ENCODE assay signal across 8 cellular contexts in the genomic region with DNA sequence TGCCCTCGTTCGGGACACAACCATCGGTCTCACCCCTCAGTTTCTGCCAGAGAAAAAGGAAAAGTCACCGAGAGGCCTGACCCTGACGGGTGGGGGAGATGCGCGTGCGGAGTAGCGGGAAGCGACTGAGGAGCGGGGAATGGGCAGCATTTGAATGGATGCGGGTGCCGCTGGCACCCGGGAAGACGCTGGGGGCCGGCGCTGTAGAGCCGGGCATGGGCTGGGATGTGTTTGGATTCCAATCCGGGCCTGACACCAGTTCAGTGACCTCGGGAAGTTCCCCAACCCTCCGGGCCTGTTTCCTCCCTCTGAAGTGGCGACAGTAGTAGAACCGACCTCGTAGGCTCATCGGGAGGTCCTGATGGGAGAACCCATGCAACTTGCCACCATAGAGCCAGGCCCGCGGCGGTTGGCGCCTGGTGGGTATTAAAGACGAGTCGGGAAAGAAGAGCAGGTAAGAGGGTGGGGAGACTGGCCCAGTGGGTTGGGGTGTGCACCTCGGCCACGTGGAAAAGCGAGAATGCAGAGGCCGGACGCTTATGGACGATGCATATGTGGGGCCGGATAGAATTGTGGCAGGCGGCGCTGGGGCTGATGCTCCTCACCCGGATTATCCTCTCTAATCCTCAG. TPM values are rescaled to one million over a fixed set of nuclear protein-coding genes. Genes with fewer than 3 reads are reported as not detected.
DNase-seq lines count a peak whose midpoint lies in the region; ATAC-seq lines count a peak whose summit lies in the region.

No MANE protein-coding gene starts in this region.

- no peaks in the 10 kb centered on the region for H3K9me3 ChIP-seq in CD4-positive, alpha-beta memory T cell (ENCODE audit: control insufficient read depth in 1 of 2, low read length in 2 of 2)
- H3K9me3 ChIP-seq in right cardiac atrium (ENCODE audit: control insufficient read depth, low read length), result no peaks in the 10 kb centered on the region

- H3K27ac Mint-ChIP-seq in CD4-positive, alpha-beta memory T cell, result peak overlapping the region; percentile 68 to 98 (median 92)
- H3K27ac Mint-ChIP-seq in activated naive CD4-positive, alpha-beta T cell treated with anti-CD3 and anti-CD28 coated beads, Interleukin-2, amount 50 U/mL, for 72 hours, result peak overlapping the region; percentile 95 to 99

- H3K36me3 ChIP-seq in CD4-positive, alpha-beta memory T cell (ENCODE audit: insufficient read depth, low read length), result no peaks in the 10 kb centered on the region

- no peaks in the 10 kb centered on the region for H3K27me3 Mint-ChIP-seq in CD4-positive, alpha-beta memory T cell

- peaks cover 34% of the 10 kb centered on the region for H3K4me1 ChIP-seq in CD4-positive, alpha-beta memory T cell (ENCODE audit: insufficient read depth, low read length)
- peaks cover 3% of the 10 kb centered on the region for H3K4me1 ChIP-seq in right cardiac atrium (ENCODE audit: control insufficient read depth, insufficient read depth, low read length)

- no peaks in the 10 kb centered on the region for H3K9me3 Mint-ChIP-seq in CD4-positive, alpha-beta memory T cell
- H3K9me3 Mint-ChIP-seq in activated naive CD4-positive, alpha-beta T cell treated with anti-CD3 and anti-CD28 coated beads, Interleukin-2, amount 50 U/mL, for 72 hours, result peaks cover 0 to 4% of the 10 kb centered on the region in 2 donors

- intact Hi-C loops in CD4-positive, alpha-beta memory T cell (cut with micrococcal nuclease), result loop anchor here (1.0 to 10.0 kb wide), 6 partner anchors 116 to 1556 kb away; a partner anchor contains a TSS
- intact Hi-C loops in right cardiac atrium (cut with DNase I), result no loop called here

- 1% methylated on average over 41 of the region's 41 CpGs for WGBS in right cardiac atrium

- H3K27ac ChIP-seq in CD4-positive, alpha-beta memory T cell (ENCODE audit: low read depth, low read length), result peak overlapping the region; percentile 80
- peak overlapping the region; percentile 83 for H3K27ac ChIP-seq in right cardiac atrium (ENCODE audit: low read length)

- H3K27me3 ChIP-seq in CD4-positive, alpha-beta memory T cell (ENCODE audit: insufficient read depth, low read length), result no peaks in the 10 kb centered on the region
- H3K27me3 ChIP-seq in right cardiac atrium (ENCODE audit: control insufficient read depth, insufficient read depth), result no peaks in the 10 kb centered on the region

- peak overlapping the region; percentile 76 to 99 (median 97) for H3K4me3 Mint-ChIP-seq in CD4-positive, alpha-beta memory T cell

- CTCF ChIA-PET in CD4-positive, alpha-beta memory T cell (lab: Charles Lee; ENCODE audit: partially characterized antibody), result interaction anchor here (1.0 to 3.1 kb wide), 5 partner anchors 9 to 241 kb away, joined by 3 to 22 read pairs (median 3); a partner anchor contains a TSS

- POLR2A ChIA-PET in CD4-positive, alpha-beta memory T cell (lab: Charles Lee; ENCODE audit: partially characterized antibody), result interaction anchor here (0.7 to 2.7 kb wide), 10 partner anchors 10 to 1554 kb away, joined by 3 to 19 read pairs (median 5); a partner anchor contains a TSS

- peaks cover 13 to 19% of the 10 kb centered on the region in 2 donors for H3K36me3 Mint-ChIP-seq in CD4-positive, alpha-beta memory T cell
- H3K36me3 Mint-ChIP-seq in activated naive CD4-positive, alpha-beta T cell treated with anti-CD3 and anti-CD28 coated beads, Interleukin-2, amount 50 U/mL, for 72 hours, result peaks cover 54 to 60% of the 10 kb centered on the region in 2 donors

- H3K4me3 ChIP-seq in CD4-positive, alpha-beta memory T cell (ENCODE audit: low read length in 2 of 2), result peak overlapping the region; percentile 59 to 96
- H3K4me3 ChIP-seq in right cardiac atrium (ENCODE audit: low read length), result peak overlapping the region; percentile 55
- peak overlapping the region; percentile 92 for H3K4me3 ChIP-seq in skeletal muscle cell (ENCODE audit: low read depth, low read length)

- peaks cover 41 to 76% (median 54%) of the 10 kb centered on the region in 4 donors for H3K4me1 Mint-ChIP-seq in CD4-positive, alpha-beta memory T cell

- DNase-seq in CD4-positive, alpha-beta memory T cell, result peak in 2 of 5 donors; percentile 50 to 73
- peak; percentile 36 for DNase-seq in NCI-H524 treated with DMSO at 0.1 percent for 48 hours (lab: John Stamatoyannopoulos, UW)
- peak; percentile 44 to 71 for DNase-seq in activated naive CD4-positive, alpha-beta T cell treated with anti-CD3 and anti-CD28 coated beads, Interleukin-2, amount 50 U/mL, for 72 hours (ENCODE audit: low spot score in 2 of 2)
- peak in 1 of 3 donors; percentile 76 for DNase-seq in right cardiac atrium
- DNase-seq in skeletal muscle cell (ENCODE audit: low read depth), result no peak
- DNase-seq in NCI-H774 (lab: John Stamatoyannopoulos, UW), result no peak
- DNase-seq in NCI-H1048 (lab: John Stamatoyannopoulos, UW), result no peak

- ATAC-seq in GM21737 (IDR thresholded peaks at IDR 0.05; ENCODE audit: unreplicated experiment) (peak; percentile 9), right cardiac atrium (peak; percentile 7 to 15)
- peak; percentile 11 for ATAC-seq in activated naive CD4-positive, alpha-beta T cell treated with anti-CD3 and anti-CD28 coated beads, Interleukin-2, amount 50 U/mL, for 72 hours

RNA-seq across cellular contexts. Expression of a gene that starts 0.6 kb away (rescaled TPM):
- total RNA-seq in CD4-positive, alpha-beta memory T cell, result 10 to 100 TPM in 1 of 2 experiments, 1 to 10 TPM in 1; 9.7 to 12.7 TPM
- polyA plus RNA-seq in CD4-positive, alpha-beta memory T cell, result 10 to 100 TPM in 1 of 2 donors, 1 to 10 TPM in 1; 10.0 to 14.8 TPM
- total RNA-seq in activated naive CD4-positive, alpha-beta T cell treated with anti-CD3 and anti-CD28 coated beads, Interleukin-2, amount 50 U/mL, for 72 hours, result 10 to 100 TPM; 28.0 to 51.5 TPM
- 100 to 1,000 TPM in 1 of 4 donors, 10 to 100 TPM in 3; 62.7 to 123 (median 68.6) TPM for total RNA-seq in right cardiac atrium
- polyA plus RNA-seq in right cardiac atrium, result 35.4 TPM

Comparison
In these comparisons a context has a peak if more than half of its experiments do, and no peak if none do; other contexts are left out.
1. DNase-seq: peak in NCI-H524 treated with DMSO at 0.1 percent for 48 hours (single experiment) and activated naive CD4-positive, alpha-beta T cell treated with anti-CD3 and anti-CD28 coated beads, Interleukin-2, amount 50 U/mL, for 72 hours (2 of 2); none in skeletal muscle cell (single experiment), NCI-H774 (single experiment) and NCI-H1048 (single experiment).
2. Peak in every context shown above with its lines, with median percentiles within 50 percentile points of each other: H3K4me3 ChIP-seq and ATAC-seq.